In genomic region chr7:36691983-36692382, GRCh38 we compare ENCODE assay signal across 34 cellular contexts. TPM values are rescaled to one million over a fixed set of nuclear protein-coding genes. Genes with fewer than 3 reads are reported as not detected.
DNase-seq lines count a peak whose midpoint lies in the region; ATAC-seq lines count a peak whose summit lies in the region.
"Had no signal": no experiment of that assay in that cellular context is flagged by ENCODE, and none has a peak within 500 bp of the region (broad histone marks: within the 10 kb centered on the region; RNA-seq: fewer than 3 reads in every experiment).

No MANE protein-coding gene starts in this region.

- H3K27me3 ChIP-seq in CD8-positive, alpha-beta memory T cell (ENCODE audit: insufficient read depth, low read length, poor library complexity, severe bottlenecking), result no peaks in the 10 kb centered on the region
- H3K27me3 ChIP-seq: esophagus squamous epithelium, foreskin keratinocyte, heart left ventricle, MG63, Peyer's patch, right lobe of liver, tibial artery had no signal

- H3K4me3 ChIP-seq in CD8-positive, alpha-beta memory T cell (ENCODE audit: low read length), result no peak overlapping the region
- H3K4me3 ChIP-seq: esophagus squamous epithelium, HAP-1, heart left ventricle, left ventricle myocardium inferior, MG63, Peyer's patch, right lobe of liver, tibial artery had no signal

- H3K9me3 Mint-ChIP-seq in activated CD4-positive, alpha-beta memory T cell treated with anti-CD3 and anti-CD28 coated beads, Interleukin-2, amount 10 ng/mL, durations not matched to agents 7 days and 5 days, result no peaks in the 10 kb centered on the region
- no peaks in the 10 kb centered on the region for H3K9me3 Mint-ChIP-seq in activated CD4-positive, alpha-beta memory T cell treated with anti-CD3 and anti-CD28 coated beads for 36 hours
- H3K9me3 Mint-ChIP-seq in CD8-positive, alpha-beta memory T cell, result no peaks in the 10 kb centered on the region
- H3K9me3 Mint-ChIP-seq in activated naive CD8-positive, alpha-beta T cell treated with anti-CD3 and anti-CD28 coated beads for 36 hours, result peaks cover 2% of the 10 kb centered on the region
- no peaks in the 10 kb centered on the region for H3K9me3 Mint-ChIP-seq in natural killer cell treated with Interleukin-12 subunit alpha and Interleukin-12 subunit beta and Interleukin-15 and Interleukin-18, amount 100 ng/mL, for 72 hours

- peak; percentile 13 to 48 for ATAC-seq in natural killer cell treated with Interleukin-12 subunit alpha and Interleukin-12 subunit beta and Interleukin-15 and Interleukin-18, amount 100 ng/mL, for 72 hours
- ATAC-seq in HG03280 (IDR thresholded peaks at IDR 0.05; ENCODE audit: unreplicated experiment), result no peak
- ATAC-seq: foreskin keratinocyte, heart left ventricle, right lobe of liver had no signal

- intact Hi-C loops in activated CD4-positive, alpha-beta memory T cell treated with anti-CD3 and anti-CD28 coated beads for 36 hours (cut with micrococcal nuclease), result loop anchor here (1.0 to 5.0 kb wide), 5 partner anchors 8 to 160 kb away; partner anchors contain the start of gene AOAH

- peaks cover 19% of the 10 kb centered on the region for H3K4me1 ChIP-seq in CD8-positive, alpha-beta memory T cell (ENCODE audit: insufficient read depth, low read length)
- H3K4me1 ChIP-seq: esophagus squamous epithelium, HAP-1, left ventricle myocardium inferior, Peyer's patch, right lobe of liver, tibial artery had no signal

- peak overlapping the region; percentile 76 for H3K27ac Mint-ChIP-seq in activated CD4-positive, alpha-beta memory T cell treated with anti-CD3 and anti-CD28 coated beads, Interleukin-2, amount 10 ng/mL, durations not matched to agents 7 days and 5 days
- no peak overlapping the region for H3K27ac Mint-ChIP-seq in activated CD4-positive, alpha-beta memory T cell treated with anti-CD3 and anti-CD28 coated beads for 36 hours
- peak overlapping the region in 7 of 8 donors; percentile 12 to 99 (median 86) for H3K27ac Mint-ChIP-seq in CD8-positive, alpha-beta memory T cell
- H3K27ac Mint-ChIP-seq in activated naive CD8-positive, alpha-beta T cell treated with anti-CD3 and anti-CD28 coated beads for 36 hours, result peak overlapping the region; percentile 82
- H3K27ac Mint-ChIP-seq in natural killer cell treated with Interleukin-12 subunit alpha and Interleukin-12 subunit beta and Interleukin-15 and Interleukin-18, amount 100 ng/mL, for 72 hours, result peak overlapping the region; percentile 97 to 98
- H3K27ac Mint-ChIP-seq: progenitor cell of endocrine pancreas had no signal

- no peaks in the 10 kb centered on the region for H3K36me3 ChIP-seq in CD8-positive, alpha-beta memory T cell (ENCODE audit: insufficient read depth, low read length)
- H3K36me3 ChIP-seq: esophagus squamous epithelium, HAP-1, left ventricle myocardium inferior, MG63, Peyer's patch, right lobe of liver, tibial artery, WERI-Rb-1 had no signal

- H3K36me3 Mint-ChIP-seq in activated CD4-positive, alpha-beta memory T cell treated with anti-CD3 and anti-CD28 coated beads, Interleukin-2, amount 10 ng/mL, durations not matched to agents 7 days and 5 days (ENCODE audit: low read depth), result peaks cover 22% of the 10 kb centered on the region
- no peaks in the 10 kb centered on the region for H3K36me3 Mint-ChIP-seq in activated CD4-positive, alpha-beta memory T cell treated with anti-CD3 and anti-CD28 coated beads for 36 hours
- peaks cover 0 to 15% (median 8%) of the 10 kb centered on the region in 3 donors for H3K36me3 Mint-ChIP-seq in CD8-positive, alpha-beta memory T cell
- H3K36me3 Mint-ChIP-seq in activated naive CD8-positive, alpha-beta T cell treated with anti-CD3 and anti-CD28 coated beads for 36 hours, result peaks cover 16% of the 10 kb centered on the region
- peaks cover 30% of the 10 kb centered on the region for H3K36me3 Mint-ChIP-seq in natural killer cell treated with Interleukin-12 subunit alpha and Interleukin-12 subunit beta and Interleukin-15 and Interleukin-18, amount 100 ng/mL, for 72 hours

- CTCF ChIA-PET in activated CD4-positive, alpha-beta memory T cell treated with anti-CD3 and anti-CD28 coated beads, Interleukin-2, amount 10 ng/mL, durations not matched to agents 7 days and 5 days (lab: Charles Lee), result no interaction called here
- CTCF ChIA-PET in activated CD4-positive, alpha-beta memory T cell treated with anti-CD3 and anti-CD28 coated beads for 36 hours (lab: Charles Lee), result no interaction called here
- CTCF ChIA-PET in CD8-positive, alpha-beta memory T cell (lab: Charles Lee), result interaction anchor here (0.6 to 1.0 kb wide), 2 partner anchors 246 to 274 kb away, joined by 3 read pairs; no protein-coding TSS in a partner anchor

- H3K27me3 Mint-ChIP-seq in activated CD4-positive, alpha-beta memory T cell treated with anti-CD3 and anti-CD28 coated beads, Interleukin-2, amount 10 ng/mL, durations not matched to agents 7 days and 5 days, result no peaks in the 10 kb centered on the region
- H3K27me3 Mint-ChIP-seq in activated CD4-positive, alpha-beta memory T cell treated with anti-CD3 and anti-CD28 coated beads for 36 hours, result no peaks in the 10 kb centered on the region
- no peaks in the 10 kb centered on the region for H3K27me3 Mint-ChIP-seq in CD8-positive, alpha-beta memory T cell
- H3K27me3 Mint-ChIP-seq in activated naive CD8-positive, alpha-beta T cell treated with anti-CD3 and anti-CD28 coated beads for 36 hours, result no peaks in the 10 kb centered on the region
- no peaks in the 10 kb centered on the region for H3K27me3 Mint-ChIP-seq in natural killer cell treated with Interleukin-12 subunit alpha and Interleukin-12 subunit beta and Interleukin-15 and Interleukin-18, amount 100 ng/mL, for 72 hours
- H3K27me3 Mint-ChIP-seq: progenitor cell of endocrine pancreas had no signal

- H3K4me1 Mint-ChIP-seq in activated CD4-positive, alpha-beta memory T cell treated with anti-CD3 and anti-CD28 coated beads, Interleukin-2, amount 10 ng/mL, durations not matched to agents 7 days and 5 days, result peaks cover 38% of the 10 kb centered on the region
- peaks cover 35% of the 10 kb centered on the region for H3K4me1 Mint-ChIP-seq in activated CD4-positive, alpha-beta memory T cell treated with anti-CD3 and anti-CD28 coated beads for 36 hours (ENCODE audit: low read depth)
- peaks cover 45 to 62% (median 59%) of the 10 kb centered on the region in 3 donors for H3K4me1 Mint-ChIP-seq in CD8-positive, alpha-beta memory T cell
- H3K4me1 Mint-ChIP-seq in activated naive CD8-positive, alpha-beta T cell treated with anti-CD3 and anti-CD28 coated beads for 36 hours, result peaks cover 41% of the 10 kb centered on the region
- peaks cover 58 to 65% of the 10 kb centered on the region in 2 donors for H3K4me1 Mint-ChIP-seq in natural killer cell treated with Interleukin-12 subunit alpha and Interleukin-12 subunit beta and Interleukin-15 and Interleukin-18, amount 100 ng/mL, for 72 hours (ENCODE audit: low read depth in 2 of 2)

- no peak overlapping the region for H3K4me3 Mint-ChIP-seq in activated CD4-positive, alpha-beta memory T cell treated with anti-CD3 and anti-CD28 coated beads, Interleukin-2, amount 10 ng/mL, durations not matched to agents 7 days and 5 days
- no peak overlapping the region for H3K4me3 Mint-ChIP-seq in activated CD4-positive, alpha-beta memory T cell treated with anti-CD3 and anti-CD28 coated beads for 36 hours
- peak overlapping the region in 3 of 7 donors; percentile 62 to 73 (median 66) for H3K4me3 Mint-ChIP-seq in CD8-positive, alpha-beta memory T cell
- no peak overlapping the region for H3K4me3 Mint-ChIP-seq in activated naive CD8-positive, alpha-beta T cell treated with anti-CD3 and anti-CD28 coated beads for 36 hours
- peak overlapping the region; percentile 92 for H3K4me3 Mint-ChIP-seq in natural killer cell treated with Interleukin-12 subunit alpha and Interleukin-12 subunit beta and Interleukin-15 and Interleukin-18, amount 100 ng/mL, for 72 hours

- DNase-seq in activated CD4-positive, alpha-beta memory T cell treated with anti-CD3 and anti-CD28 coated beads, Interleukin-2, amount 10 ng/mL, durations not matched to agents 7 days and 5 days, result no peak
- no peak for DNase-seq in activated CD4-positive, alpha-beta memory T cell treated with anti-CD3 and anti-CD28 coated beads for 36 hours
- no peak for DNase-seq in CD8-positive, alpha-beta memory T cell
- DNase-seq in activated naive CD8-positive, alpha-beta T cell treated with anti-CD3 and anti-CD28 coated beads for 36 hours, result no peak
- no peak for DNase-seq in natural killer cell treated with Interleukin-12 subunit alpha and Interleukin-12 subunit beta and Interleukin-15 and Interleukin-18, amount 100 ng/mL, for 72 hours (ENCODE audit: low spot score)
- no peak for DNase-seq in SKM-1 (lab: John Stamatoyannopoulos, UW; ENCODE audit: unreplicated experiment)
- no peak for DNase-seq in NCI-H1417 (lab: John Stamatoyannopoulos, UW)
- DNase-seq: activated CD4-positive, alpha-beta T cell treated with anti-CD3 and anti-CD28 coated beads, Interleukin-2, amount 50 U/mL, for 1 hour; activated gamma-delta T cell treated with Interleukin-2 at 50 U/mL for 16 hours; AML-193; dermis blood vessel endothelial cell; DMS153; esophagus squamous epithelium; foreskin keratinocyte; heart left ventricle; left ventricle myocardium inferior; MG63; NCI-H1417 treated with DMSO at 0.1 percent for 48 hours; NCI-H2081; NCI-H2227 treated with DMSO at 0.1 percent for 48 hours; NCI-H526; nucleus accumbens; Peyer's patch; right lobe of liver; SHP77; stimulated activated CD8-positive, alpha-beta memory T cell treated with anti-CD3 and anti-CD28 coated beads, Interleukin-4, amount 100 ng/mL, for 48 hours; tibial artery; WERI-Rb-1 had no signal

- no peak overlapping the region for H3K27ac ChIP-seq in CD8-positive, alpha-beta memory T cell (ENCODE audit: low read depth, low read length)
- H3K27ac ChIP-seq: esophagus squamous epithelium, foreskin keratinocyte, heart left ventricle, KMS-11, left ventricle myocardium inferior, Peyer's patch, right lobe of liver, tibial artery, WERI-Rb-1 had no signal

- POLR2A ChIA-PET in activated CD4-positive, alpha-beta memory T cell treated with anti-CD3 and anti-CD28 coated beads, Interleukin-2, amount 10 ng/mL, durations not matched to agents 7 days and 5 days (lab: Charles Lee), result interaction anchor here (0.8 to 1.6 kb wide), 4 partner anchors 9 to 85 kb away, joined by 3 to 6 read pairs (median 4); no protein-coding TSS in a partner anchor
- POLR2A ChIA-PET in activated CD4-positive, alpha-beta memory T cell treated with anti-CD3 and anti-CD28 coated beads for 36 hours (lab: Charles Lee), result interaction anchor here (1.3 kb wide), 1 partner anchor 16 kb away, joined by 3 read pairs; no protein-coding TSS in a partner anchor
- POLR2A ChIA-PET in CD8-positive, alpha-beta memory T cell (lab: Charles Lee), result no interaction called here

- H3K9me3 ChIP-seq in CD8-positive, alpha-beta memory T cell (ENCODE audit: low read length), result no peaks in the 10 kb centered on the region
- H3K9me3 ChIP-seq: esophagus squamous epithelium, HAP-1, heart left ventricle, left ventricle myocardium inferior, MG63, Peyer's patch, right lobe of liver, tibial artery had no signal

RNA-seq across cellular contexts. Expression of gene AOAH, which starts 32.3 kb away (rescaled TPM):
- 10 to 100 TPM; 15.4 to 18.5 TPM for total RNA-seq in activated CD4-positive, alpha-beta memory T cell treated with anti-CD3 and anti-CD28 coated beads, Interleukin-2, amount 10 ng/mL, durations not matched to agents 7 days and 5 days
- total RNA-seq in activated CD4-positive, alpha-beta memory T cell treated with anti-CD3 and anti-CD28 coated beads for 36 hours, result 1 to 10 TPM; 2.4 to 2.6 TPM
- total RNA-seq in CD8-positive, alpha-beta memory T cell, result 10 to 100 TPM; 25.0 to 26.4 TPM
- polyA plus RNA-seq in CD8-positive, alpha-beta memory T cell, result 59.2 TPM
- total RNA-seq in activated naive CD8-positive, alpha-beta T cell treated with anti-CD3 and anti-CD28 coated beads for 36 hours, result 1 to 10 TPM; 5.3 to 7.1 TPM
- total RNA-seq in natural killer cell treated with Interleukin-12 subunit alpha and Interleukin-12 subunit beta and Interleukin-15 and Interleukin-18, amount 100 ng/mL, for 72 hours, result 100 to 1,000 TPM; 108 to 136 TPM
- total RNA-seq: A673, dermis blood vessel endothelial cell, foreskin keratinocyte, myocyte had no signal
